ENCODE assay signal across 24 cellular contexts in the genomic region with DNA sequence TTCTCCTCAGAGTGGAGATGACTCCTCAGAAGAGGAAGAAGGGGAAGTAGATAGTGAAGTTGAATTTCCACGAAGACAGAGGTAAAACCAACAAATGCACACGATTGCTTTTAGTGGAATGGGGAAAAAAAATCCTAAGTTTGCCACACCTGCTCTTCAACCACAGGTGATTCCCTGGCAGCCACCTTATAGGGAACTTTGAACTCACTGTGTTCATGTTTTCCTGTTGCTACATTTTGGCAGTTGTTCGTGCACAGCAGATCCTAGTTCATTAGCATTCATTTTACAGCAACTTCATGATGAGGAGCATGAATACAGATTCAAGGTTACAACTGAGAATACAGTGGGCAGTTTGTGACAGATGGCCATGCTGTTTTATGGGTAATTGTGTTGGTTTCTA.
"Had no signal": no experiment of that assay in that cellular context is flagged by ENCODE, and none has a peak within 500 bp of the region (broad histone marks: within the 10 kb centered on the region; RNA-seq: fewer than 3 reads in every experiment).

No MANE protein-coding gene starts in this region.

- ATAC-seq: HepG2 had no signal

- H3K36me3 ChIP-seq: SJSA1 had no signal

- H3K4me2 ChIP-seq: KMS-11 had no signal

- H3K4me1 ChIP-seq: SJSA1 had no signal

- H3K27ac ChIP-seq: KMS-11, SJSA1, SK-N-MC had no signal

- H3K4me3 ChIP-seq: SJSA1, SK-N-MC had no signal

- H3K9ac ChIP-seq: KMS-11 had no signal

- H3K27me3 ChIP-seq: SJSA1 had no signal

- H3K9me3 ChIP-seq: SJSA1 had no signal

- FAIRE-seq: HepG2, RCC 7860 had no signal

- DNase-seq: IMR-90, Kasumi-1, NCI-H1092, NCI-H1105 treated with DMSO at 0.1 percent for 48 hours, NCI-H1417 treated with DMSO at 0.1 percent for 48 hours, NCI-H146, NCI-H187, NCI-H2029, NCI-H2081 treated with DMSO at 0.1 percent for 48 hours, NCI-H2171, NCI-H226, NCI-H446, NCI-H510A, NCI-H524 treated with DMSO at 0.1 percent for 48 hours, NCI-H69, NCI-H774, Right ventricle myocardium superior, RPMI8226, SIG-M5 had no signal
